In the genomic region with DNA sequence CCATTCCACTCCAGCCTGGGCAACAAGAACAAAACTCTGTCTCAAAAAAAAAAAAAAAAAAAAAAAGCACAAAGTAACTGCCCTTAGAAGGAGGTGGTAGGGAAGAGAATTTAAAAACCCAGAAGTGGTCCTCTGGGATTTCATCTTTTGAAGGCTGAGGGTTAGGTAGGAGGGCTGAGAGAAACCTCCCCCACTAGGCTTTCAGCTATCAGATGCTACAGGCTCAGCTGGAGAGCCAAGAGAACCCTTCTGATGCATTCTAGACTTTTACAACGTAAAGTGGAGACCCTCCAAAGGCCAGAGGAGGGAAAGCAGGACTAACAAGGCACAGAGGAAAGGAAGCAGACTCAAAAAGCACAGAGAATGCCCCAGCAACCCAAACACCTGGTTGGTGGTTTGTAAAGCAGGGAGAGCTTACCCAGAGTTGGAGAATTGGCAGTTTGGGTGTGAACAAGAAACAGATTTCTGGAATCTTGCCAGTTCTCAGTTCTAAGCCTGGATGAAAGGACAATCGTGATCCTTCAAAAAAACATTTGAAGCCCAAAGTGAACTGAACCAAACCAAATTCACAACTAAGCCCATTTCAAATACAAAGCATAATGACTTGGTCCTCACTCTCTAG, we compare ENCODE assay signal across 2 cellular contexts.
TF ChIP-seq lines count a peak whose summit lies in the region.

No MANE protein-coding gene starts in this region.

TF ChIP-seq in GM23338, 12 proteins besides CTCF, POLR2A, EP300 and RAD21 (continues in another document):
- TF ChIP-seq ZNF462 (CRISPR knock-in tag; IDR thresholded peaks at IDR 0.05) (no peak), NANOG (IDR thresholded peaks at IDR 0.05; ENCODE audit: borderline replicate concordance) (no peak), ZNF114 (CRISPR knock-in tag; IDR thresholded peaks at IDR 0.05) (no peak), ZNF331 (CRISPR knock-in tag; IDR thresholded peaks at IDR 0.05; ENCODE audit: low read depth) (no peak), JUNB (IDR thresholded peaks at IDR 0.05; ENCODE audit: unreplicated experiment) (no peak), EZH2phosphoT487 (IDR thresholded peaks at IDR 0.05; ENCODE audit: unreplicated experiment) (no peak), ETS1 (IDR thresholded peaks at IDR 0.05) (no peak), REST (IDR thresholded peaks at IDR 0.05; ENCODE audit: unreplicated experiment) (no peak), POLR2AphosphoS5 (IDR thresholded peaks at IDR 0.05; ENCODE audit: low read depth) (no peak)

TF ChIP-seq in K562, 482 proteins besides CTCF, POLR2A, EP300 and RAD21:
- TF ChIP-seq NFIC (IDR thresholded peaks at IDR 0.05) (peak; percentile 78), ILF3 (IDR thresholded peaks at IDR 0.05; ENCODE audit: borderline replicate concordance) (no peak)
- TF ChIP-seq, protein P1, sequence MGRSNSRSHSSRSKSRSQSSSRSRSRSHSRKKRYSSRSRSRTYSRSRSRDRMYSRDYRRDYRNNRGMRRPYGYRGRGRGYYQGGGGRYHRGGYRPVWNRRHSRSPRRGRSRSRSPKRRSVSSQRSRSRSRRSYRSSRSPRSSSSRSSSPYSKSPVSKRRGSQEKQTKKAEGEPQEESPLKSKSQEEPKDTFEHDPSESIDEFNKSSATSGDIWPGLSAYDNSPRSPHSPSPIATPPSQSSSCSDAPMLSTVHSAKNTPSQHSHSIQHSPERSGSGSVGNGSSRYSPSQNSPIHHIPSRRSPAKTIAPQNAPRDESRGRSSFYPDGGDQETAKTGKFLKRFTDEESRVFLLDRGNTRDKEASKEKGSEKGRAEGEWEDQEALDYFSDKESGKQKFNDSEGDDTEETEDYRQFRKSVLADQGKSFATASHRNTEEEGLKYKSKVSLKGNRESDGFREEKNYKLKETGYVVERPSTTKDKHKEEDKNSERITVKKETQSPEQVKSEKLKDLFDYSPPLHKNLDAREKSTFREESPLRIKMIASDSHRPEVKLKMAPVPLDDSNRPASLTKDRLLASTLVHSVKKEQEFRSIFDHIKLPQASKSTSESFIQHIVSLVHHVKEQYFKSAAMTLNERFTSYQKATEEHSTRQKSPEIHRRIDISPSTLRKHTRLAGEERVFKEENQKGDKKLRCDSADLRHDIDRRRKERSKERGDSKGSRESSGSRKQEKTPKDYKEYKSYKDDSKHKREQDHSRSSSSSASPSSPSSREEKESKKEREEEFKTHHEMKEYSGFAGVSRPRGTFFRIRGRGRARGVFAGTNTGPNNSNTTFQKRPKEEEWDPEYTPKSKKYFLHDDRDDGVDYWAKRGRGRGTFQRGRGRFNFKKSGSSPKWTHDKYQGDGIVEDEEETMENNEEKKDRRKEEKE (IDR thresholded peaks at IDR 0.05; ENCODE audit: borderline replicate concordance in 1 of 2, control insufficient read depth in 1 of 2, low read depth in 2 of 2, low read length in 1 of 2): no peak
